10 cellular contexts compared by ENCODE assay signal in the genomic region with DNA sequence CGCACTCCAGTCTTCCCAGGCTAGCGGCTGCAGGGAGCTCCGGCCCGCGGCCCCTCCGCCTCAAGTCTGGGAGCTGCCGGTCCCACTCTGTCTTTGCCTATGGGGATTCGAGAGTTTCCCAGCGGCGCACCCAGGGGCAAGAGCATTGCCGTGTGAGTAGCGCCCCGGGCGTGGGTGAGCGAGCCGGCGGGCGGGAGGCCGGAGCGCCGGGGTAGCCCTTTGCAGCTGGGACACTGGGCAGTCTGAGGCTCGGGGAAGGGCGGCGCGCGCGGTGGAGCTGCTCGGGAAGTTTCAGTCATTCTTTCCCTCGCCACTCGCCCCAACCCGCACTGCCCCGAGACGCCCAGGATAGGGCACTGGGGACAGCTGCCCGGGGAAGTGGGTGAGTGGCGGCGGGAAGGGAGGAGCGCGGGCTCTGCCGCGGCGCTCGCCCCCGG. TPM values are rescaled to one million over a fixed set of nuclear protein-coding genes. Genes with fewer than 3 reads are reported as not detected.
DNase-seq lines count a peak whose midpoint lies in the region; ATAC-seq and TF ChIP-seq lines count a peak whose summit lies in the region.
"Had no signal": no experiment of that assay in that cellular context is flagged by ENCODE, and none has a peak within 500 bp of the region (broad histone marks: within the 10 kb centered on the region; RNA-seq: fewer than 3 reads in every experiment).

No MANE protein-coding gene starts in this region.

- no peak overlapping the region for H3K27ac Mint-ChIP-seq in natural killer cell treated with Interleukin-12 subunit alpha and Interleukin-12 subunit beta and Interleukin-15 and Interleukin-18, amount 100 ng/mL, for 72 hours
- H3K27ac Mint-ChIP-seq in natural killer cell: no peak overlapping the region
- no peak overlapping the region for H3K27ac Mint-ChIP-seq in stimulated activated memory B cell treated with anti-CD40 and anti-IgM and Interleukin-4, amounts not matched to agents 10 μg/mL and 1 μg/mL and 100 μg/mL, for 72 hours
- H3K27ac Mint-ChIP-seq: activated naive CD4-positive, alpha-beta T cell treated with anti-CD3 and anti-CD28 coated beads for 36 hours; immature natural killer cell had no signal

- no peak overlapping the region for H3K4me3 Mint-ChIP-seq in natural killer cell treated with Interleukin-12 subunit alpha and Interleukin-12 subunit beta and Interleukin-15 and Interleukin-18, amount 100 ng/mL, for 72 hours
- H3K4me3 Mint-ChIP-seq in natural killer cell: no peak overlapping the region
- no peak overlapping the region for H3K4me3 Mint-ChIP-seq in stimulated activated memory B cell treated with anti-CD40 and anti-IgM and Interleukin-4, amounts not matched to agents 10 μg/mL and 1 μg/mL and 100 μg/mL, for 72 hours
- H3K4me3 Mint-ChIP-seq: immature natural killer cell had no signal

- ATAC-seq in natural killer cell treated with Interleukin-12 subunit alpha and Interleukin-12 subunit beta and Interleukin-15 and Interleukin-18, amount 100 ng/mL, for 72 hours: peak; percentile 15 to 38
- ATAC-seq in natural killer cell (no peak), left lobe of liver (peak; percentile 30), HG03354 (IDR thresholded peaks at IDR 0.05; ENCODE audit: poor library complexity, severe bottlenecking, unreplicated experiment) (no peak)
- ATAC-seq in stimulated activated memory B cell treated with anti-CD40 and anti-IgM and Interleukin-4, amounts not matched to agents 10 μg/mL and 1 μg/mL and 100 μg/mL, for 72 hours: no peak

- H3K27me3 Mint-ChIP-seq in natural killer cell treated with Interleukin-12 subunit alpha and Interleukin-12 subunit beta and Interleukin-15 and Interleukin-18, amount 100 ng/mL, for 72 hours: peaks cover 35 to 62% of the 10 kb centered on the region in 2 donors
- H3K27me3 Mint-ChIP-seq in natural killer cell (ENCODE audit: low read depth in 2 of 2): peaks cover 29 to 63% of the 10 kb centered on the region in 2 donors
- peaks cover 84% of the 10 kb centered on the region for H3K27me3 Mint-ChIP-seq in stimulated activated memory B cell treated with anti-CD40 and anti-IgM and Interleukin-4, amounts not matched to agents 10 μg/mL and 1 μg/mL and 100 μg/mL, for 72 hours

- no peak for DNase-seq in natural killer cell treated with Interleukin-12 subunit alpha and Interleukin-12 subunit beta and Interleukin-15 and Interleukin-18, amount 100 ng/mL, for 72 hours (ENCODE audit: low spot score)
- DNase-seq in natural killer cell (no peak), cerebellum (ENCODE audit: low spot score) (peak; percentile 22), left lobe of liver (ENCODE audit: low spot score) (no peak), occipital lobe (lab: John Stamatoyannopoulos, UW) (no peak)
- no peak for DNase-seq in activated CD4-positive, alpha-beta T cell treated with anti-CD3 and anti-CD28 coated beads for 1 hour
- DNase-seq: immature natural killer cell had no signal

- no peak for TF ChIP-seq CTCF in natural killer cell (IDR thresholded peaks at IDR 0.05)

- H3K36me3 Mint-ChIP-seq in natural killer cell treated with Interleukin-12 subunit alpha and Interleukin-12 subunit beta and Interleukin-15 and Interleukin-18, amount 100 ng/mL, for 72 hours: peaks cover 8% of the 10 kb centered on the region
- peaks cover 9% of the 10 kb centered on the region for H3K36me3 Mint-ChIP-seq in natural killer cell
- peaks cover 6% of the 10 kb centered on the region for H3K36me3 Mint-ChIP-seq in stimulated activated memory B cell treated with anti-CD40 and anti-IgM and Interleukin-4, amounts not matched to agents 10 μg/mL and 1 μg/mL and 100 μg/mL, for 72 hours
- H3K36me3 Mint-ChIP-seq: immature natural killer cell had no signal

- H3K9me3 Mint-ChIP-seq in natural killer cell treated with Interleukin-12 subunit alpha and Interleukin-12 subunit beta and Interleukin-15 and Interleukin-18, amount 100 ng/mL, for 72 hours: peaks cover 5% of the 10 kb centered on the region
- peaks cover 5 to 7% of the 10 kb centered on the region in 2 donors for H3K9me3 Mint-ChIP-seq in natural killer cell
- peaks cover 9% of the 10 kb centered on the region for H3K9me3 Mint-ChIP-seq in stimulated activated memory B cell treated with anti-CD40 and anti-IgM and Interleukin-4, amounts not matched to agents 10 μg/mL and 1 μg/mL and 100 μg/mL, for 72 hours
- H3K9me3 Mint-ChIP-seq: activated naive CD4-positive, alpha-beta T cell treated with anti-CD3 and anti-CD28 coated beads for 36 hours had no signal

- intact Hi-C loops in natural killer cell (cut with micrococcal nuclease): no loop called here

- peaks cover 3 to 6% of the 10 kb centered on the region in 2 donors for H3K4me1 Mint-ChIP-seq in natural killer cell treated with Interleukin-12 subunit alpha and Interleukin-12 subunit beta and Interleukin-15 and Interleukin-18, amount 100 ng/mL, for 72 hours (ENCODE audit: low read depth in 2 of 2)
- H3K4me1 Mint-ChIP-seq in natural killer cell: peaks cover 0 to 5% of the 10 kb centered on the region in 2 donors
- H3K4me1 Mint-ChIP-seq in stimulated activated memory B cell treated with anti-CD40 and anti-IgM and Interleukin-4, amounts not matched to agents 10 μg/mL and 1 μg/mL and 100 μg/mL, for 72 hours: peaks cover 6% of the 10 kb centered on the region

RNA-seq across cellular contexts. Expression of gene SLC35F3, which starts 0.5 kb away (rescaled TPM):
- total RNA-seq in natural killer cell treated with Interleukin-12 subunit alpha and Interleukin-12 subunit beta and Interleukin-15 and Interleukin-18, amount 100 ng/mL, for 72 hours: under 1 TPM; 0.14 to 0.56 TPM
- total RNA-seq in natural killer cell (not detected), cerebellum (11.9 TPM), left lobe of liver (0.08 TPM), occipital lobe (0.78 TPM)
- total RNA-seq: activated naive CD4-positive, alpha-beta T cell treated with anti-CD3 and anti-CD28 coated beads for 36 hours had no signal

Comparison
In these comparisons a context has a peak if more than half of its experiments do, and no peak if none do; other contexts are left out.
1. ATAC-seq: peak in natural killer cell treated with Interleukin-12 subunit alpha and Interleukin-12 subunit beta and Interleukin-15 and Interleukin-18, amount 100 ng/mL, for 72 hours (2 of 2) and left lobe of liver (single experiment); none in natural killer cell (0 of 3), HG03354 (single experiment) and stimulated activated memory B cell treated with anti-CD40 and anti-IgM and Interleukin-4, amounts not matched to agents 10 μg/mL and 1 μg/mL and 100 μg/mL, for 72 hours (single experiment).